10 cellular contexts compared by ENCODE assay signal in the genomic region with DNA sequence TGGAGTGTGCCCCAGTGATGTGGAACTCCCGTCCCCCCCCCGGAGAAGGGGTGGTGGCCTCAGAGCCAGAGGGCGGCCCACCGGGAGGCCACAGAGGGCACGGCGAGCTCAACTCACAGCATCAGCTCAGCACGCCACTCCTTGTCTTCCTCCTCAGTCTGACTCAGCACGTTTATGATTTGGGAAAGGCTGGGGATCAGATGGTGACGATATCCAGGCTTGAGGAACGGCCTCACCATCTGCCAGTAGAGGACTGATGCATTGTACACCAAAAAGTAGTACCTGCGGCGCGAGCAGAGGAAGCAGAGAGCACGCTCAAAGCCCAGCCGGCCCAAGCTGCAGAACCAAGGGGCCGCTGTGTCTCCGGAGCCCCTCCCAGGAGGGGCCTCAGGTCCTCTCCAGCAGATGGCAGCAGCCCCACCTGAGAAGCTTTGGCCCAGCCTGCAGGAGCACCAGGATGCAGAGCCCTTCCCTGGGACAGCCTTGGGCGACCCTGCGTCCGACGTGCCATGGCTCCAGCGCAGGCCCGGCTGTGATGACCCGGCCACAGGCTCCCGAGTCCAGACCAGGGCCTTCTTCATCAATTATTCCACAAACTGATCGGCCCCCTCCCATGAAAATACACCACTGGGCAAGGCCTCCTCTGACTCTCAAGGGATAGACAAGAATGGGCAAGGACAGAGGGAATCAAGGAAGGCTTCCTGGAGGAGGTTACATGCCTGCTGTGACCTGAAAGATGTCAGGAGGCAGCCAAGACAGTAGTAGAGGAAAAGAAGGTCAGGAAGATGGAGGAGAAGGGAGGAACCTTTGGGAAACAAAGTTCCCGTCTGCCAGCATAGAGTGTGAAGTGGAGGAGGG. TPM values are rescaled to one million over a fixed set of nuclear protein-coding genes. Genes with fewer than 3 reads are reported as not detected.
A peak's percentile ranks its signal among the peaks of the same experiment; 100 is the strongest.
DNase-seq lines count a peak whose midpoint lies in the region; ATAC-seq and TF ChIP-seq lines count a peak whose summit lies in the region.
"Had no signal": no experiment of that assay in that cellular context is flagged by ENCODE, and none has a peak within 500 bp of the region (broad histone marks: within the 10 kb centered on the region; RNA-seq: fewer than 3 reads in every experiment).

No MANE protein-coding gene starts in this region.

- H3K9me3 ChIP-seq in RWPE2 (ENCODE audit: severe bottlenecking) (no peaks in the 10 kb centered on the region), tibial nerve (no peaks in the 10 kb centered on the region)

- peaks cover 6% of the 10 kb centered on the region for H3K27me3 ChIP-seq in RWPE2 (ENCODE audit: insufficient read depth, poor library complexity, severe bottlenecking)
- peaks cover 0 to 43% of the 10 kb centered on the region in 2 donors for H3K27me3 ChIP-seq in tibial nerve

- TF ChIP-seq CTCF in AG09319 (IDR thresholded peaks at IDR 0.05; ENCODE audit: low read depth, low read length) = peak; percentile 25
- TF ChIP-seq CTCF in GM10266 (IDR thresholded peaks at IDR 0.05; ENCODE audit: control insufficient read depth, insufficient read depth, low read depth, missing control alignments) = peak; percentile 24
- TF ChIP-seq CTCF in RWPE2 (IDR thresholded peaks at IDR 0.05; ENCODE audit: poor library complexity, severe bottlenecking) = peak; percentile 24
- TF ChIP-seq CTCF in tibial nerve (IDR thresholded peaks at IDR 0.05) = no peak

- H3K4me3 ChIP-seq in RWPE2 (ENCODE audit: severe bottlenecking) (no peak overlapping the region), tibial nerve (no peak overlapping the region)

- H3K27ac ChIP-seq in RWPE2 (ENCODE audit: poor library complexity, severe bottlenecking) (no peak overlapping the region), tibial nerve (no peak overlapping the region)

- TF ChIP-seq POLR2A in tibial nerve (IDR thresholded peaks at IDR 0.05) = no peak

- ATAC-seq in RWPE2 (ENCODE audit: low read depth) = 0 out of 3 replicates have a peak, but pooled peaks have one; percentile 28

- H3K4me1 ChIP-seq in RWPE2 (ENCODE audit: insufficient read depth, poor library complexity, severe bottlenecking) (no peaks in the 10 kb centered on the region), tibial nerve (peaks cover 0 to 18% (median 5%) of the 10 kb centered on the region in 4 donors)

- H3K36me3 ChIP-seq in RWPE2 (ENCODE audit: low read depth) = no peaks in the 10 kb centered on the region
- H3K36me3 ChIP-seq in tibial nerve = no peaks in the 10 kb centered on the region

- TF ChIP-seq EP300 in tibial nerve (IDR thresholded peaks at IDR 0.05) = no peak

- 59 to 69% methylated on average over 25 to 27 of the region's 27 CpGs for WGBS in tibial nerve, 2 donors

- DNase-seq in AG09319 (ENCODE audit: extremely low read depth, low read depth) (no peak), GM10266 (ENCODE audit: extremely low spot score) (no peak), RWPE2 (ENCODE audit: low spot score) (no peak), iPS-NIHi11 (ENCODE audit: low spot score) (peak; percentile 78), cerebellar nuclear complex (lab: John Stamatoyannopoulos, UW) (no peak), NCI-H2107 treated with DMSO at 0.1 percent for 48 hours (lab: John Stamatoyannopoulos, UW; ENCODE audit: unreplicated experiment) (no peak), tibial nerve (ENCODE audit: low spot score in 2 of 2) (no peak)
- no peak for DNase-seq in central memory CD4-positive, alpha-beta T cell
- DNase-seq: KG1 had no signal

RNA-seq across cellular contexts. Expression of a gene that starts 3.7 kb away (rescaled TPM):
- 1 to 10 TPM in 1 of 4 donors, under 1 TPM in 1, not detected in 2; 0.90 to 1.4 TPM for total RNA-seq in tibial nerve
- total RNA-seq: subcutaneous adipose tissue had no signal

Comparison
In these comparisons a context has a peak if more than half of its experiments do, and no peak if none do; other contexts are left out.
1. CTCF ChIP-seq: peak in AG09319 (single experiment), GM10266 (single experiment) and RWPE2 (single experiment); none in tibial nerve (0 of 5).